Comparison of ENCODE assay signal across 8 cellular contexts in the genomic region with DNA sequence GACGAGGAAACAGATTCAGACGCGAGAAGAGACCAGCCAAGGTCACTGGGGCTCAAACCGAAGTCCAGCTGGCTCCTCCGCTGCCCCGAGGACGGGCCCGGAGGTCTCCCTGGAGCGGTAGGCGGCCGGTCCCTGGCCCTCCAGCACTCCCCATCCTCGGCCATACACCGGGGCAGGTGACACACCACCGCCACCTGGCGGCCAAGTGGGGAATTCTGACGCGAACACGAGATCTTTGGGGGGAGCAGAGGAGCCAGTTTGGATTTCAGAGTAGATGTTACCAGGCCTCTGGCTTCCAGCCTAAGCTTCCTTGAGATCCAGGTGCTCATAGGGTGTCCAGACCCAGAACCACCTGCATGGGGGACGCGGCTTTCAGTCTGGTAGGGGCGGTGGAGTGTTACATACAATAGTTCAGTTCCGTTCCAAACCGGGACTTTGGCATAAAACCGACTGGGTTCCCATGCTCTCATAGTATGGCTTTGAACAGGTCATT. TPM values are rescaled to one million over a fixed set of nuclear protein-coding genes. Genes with fewer than 3 reads are reported as not detected.
DNase-seq lines count a peak whose midpoint lies in the region; ATAC-seq lines count a peak whose summit lies in the region.

No MANE protein-coding gene starts in this region.

- DNase-seq in DMS53 treated with DMSO at 0.1 percent for 48 hours (lab: John Stamatoyannopoulos, UW; ENCODE audit: unreplicated experiment), result peak; percentile 47
- DNase-seq in Kasumi-1 (lab: John Stamatoyannopoulos, UW), result peak; percentile 64 to 82
- DNase-seq in SKM-1 (lab: John Stamatoyannopoulos, UW; ENCODE audit: unreplicated experiment), result peak; percentile 10
- peak; percentile 76 for DNase-seq in activated naive CD4-positive, alpha-beta T cell treated with anti-CD3 and anti-CD28 coated beads for 36 hours
- DNase-seq in cardiac septum (ENCODE audit: low spot score), result peak; percentile 79
- DNase-seq in putamen (ENCODE audit: low spot score), result peak; percentile 30
- DNase-seq in aorta, result peak; percentile 56 to 88
- no peak for DNase-seq in T1000 (lab: John Stamatoyannopoulos, UW)

- no peak overlapping the region for H3K27ac Mint-ChIP-seq in activated naive CD4-positive, alpha-beta T cell treated with anti-CD3 and anti-CD28 coated beads for 36 hours

- peaks cover 0 to 5% of the 10 kb centered on the region in 2 donors for H3K27me3 ChIP-seq in aorta (ENCODE audit: control insufficient read depth in 1 of 2, insufficient read depth in 2 of 2, low read length in 1 of 2)

- H3K9me3 ChIP-seq in aorta (ENCODE audit: control insufficient read depth, low read length), result no peaks in the 10 kb centered on the region

- no peak overlapping the region for H3K4me3 ChIP-seq in aorta (ENCODE audit: low read length in 2 of 2)

- no peaks in the 10 kb centered on the region for H3K36me3 ChIP-seq in aorta (ENCODE audit: control insufficient read depth in 1 of 2, insufficient read depth in 2 of 2, low read length in 1 of 2)

- no peak overlapping the region for H3K27ac ChIP-seq in aorta (ENCODE audit: low read depth in 1 of 2, low read length in 2 of 2)

- CTCF ChIA-PET in activated naive CD4-positive, alpha-beta T cell treated with anti-CD3 and anti-CD28 coated beads for 36 hours (lab: Charles Lee), result interaction anchor here (0.6 to 1.7 kb wide), 14 partner anchors 9 to 494 kb away, joined by 3 to 8 read pairs (median 3); no protein-coding TSS in a partner anchor

- peaks cover 2% of the 10 kb centered on the region for H3K4me1 Mint-ChIP-seq in activated naive CD4-positive, alpha-beta T cell treated with anti-CD3 and anti-CD28 coated beads for 36 hours (ENCODE audit: low read depth)

- intact Hi-C loops in activated naive CD4-positive, alpha-beta T cell treated with anti-CD3 and anti-CD28 coated beads for 36 hours (cut with micrococcal nuclease), result loop anchor here (1.0 to 10.0 kb wide), 4 partner anchors 145 to 624 kb away; a partner anchor contains a TSS
- intact Hi-C loops in cardiac septum (cut with DNase I), result loop anchor here (2.0 kb wide), 1 partner anchor 396 kb away; no protein-coding TSS in a partner anchor
- intact Hi-C loops in aorta (cut with DNase I), result loop anchor here (2.0 to 10.0 kb wide), 3 partner anchors 394 to 504 kb away; no protein-coding TSS in a partner anchor

- H3K4me1 ChIP-seq in aorta (ENCODE audit: control insufficient read depth in 1 of 2, insufficient read depth in 2 of 2, low read length in 2 of 2), result no peaks in the 10 kb centered on the region

- no peaks in the 10 kb centered on the region for H3K9me3 Mint-ChIP-seq in activated naive CD4-positive, alpha-beta T cell treated with anti-CD3 and anti-CD28 coated beads for 36 hours

- WGBS in aorta, 2 donors, result 14 to 16% methylated on average over 24 of the region's 24 CpGs

- no peak overlapping the region for H3K4me3 Mint-ChIP-seq in activated naive CD4-positive, alpha-beta T cell treated with anti-CD3 and anti-CD28 coated beads for 36 hours

- peaks cover 1% of the 10 kb centered on the region for H3K27me3 Mint-ChIP-seq in activated naive CD4-positive, alpha-beta T cell treated with anti-CD3 and anti-CD28 coated beads for 36 hours (ENCODE audit: low read depth)

- H3K36me3 Mint-ChIP-seq in activated naive CD4-positive, alpha-beta T cell treated with anti-CD3 and anti-CD28 coated beads for 36 hours (ENCODE audit: low read depth), result no peaks in the 10 kb centered on the region

- no peak for ATAC-seq in aorta (ENCODE audit: low FRiP score)

RNA-seq across cellular contexts. Expression of a gene that starts 16.1 kb away (rescaled TPM):
- total RNA-seq in activated naive CD4-positive, alpha-beta T cell treated with anti-CD3 and anti-CD28 coated beads for 36 hours, result not detected
- not detected for total RNA-seq in cardiac septum
- not detected for total RNA-seq in aorta
- under 1 TPM; 0.05 to 0.13 TPM for polyA plus RNA-seq in aorta
